1 cellular context compared by ENCODE assay signal in genomic region chr16:350203-350602, GRCh38.
TF ChIP-seq lines count a peak whose summit lies in the region.

No MANE protein-coding gene starts in this region.

TF ChIP-seq in GM12891, 5 proteins besides CTCF, POLR2A, EP300 and RAD21:
- no peak for TF ChIP-seq POLR2AphosphoS5 (IDR thresholded peaks at IDR 0.05; ENCODE audit: low read depth, low read length)
- no peak for TF ChIP-seq PAX5 (IDR thresholded peaks at IDR 0.05; ENCODE audit: insufficient read depth, low read length, severe bottlenecking)
- no peak for TF ChIP-seq TAF1 (IDR thresholded peaks at IDR 0.05; ENCODE audit: low read depth, low read length)
- TF ChIP-seq POU2F2 (IDR thresholded peaks at IDR 0.05; ENCODE audit: low read depth, low read length) = no peak
- TF ChIP-seq SPI1 (IDR thresholded peaks at IDR 0.05; ENCODE audit: low read depth, low read length) = no peak
